Comparison of ENCODE assay signal across 11 cellular contexts in genomic region chr17:55241097-55241496, GRCh38. TPM values are rescaled to one million over a fixed set of nuclear protein-coding genes. Genes with fewer than 3 reads are reported as not detected.
"Had no signal": no experiment of that assay in that cellular context is flagged by ENCODE, and none has a peak within 500 bp of the region (broad histone marks: within the 10 kb centered on the region; RNA-seq: fewer than 3 reads in every experiment).

No MANE protein-coding gene starts in this region.

- H3K9me3 Mint-ChIP-seq: GM23338, H9 had no signal

- H3K4me2 ChIP-seq: GM23338 had no signal

- DNase-seq: GM23248, GOT3, H7, H9, HCEC 1CT, HFFc6 had no signal

- ATAC-seq: GM23338, HCT116 had no signal

- H3K36me3 ChIP-seq: HAP-1 had no signal

- FAIRE-seq: H1, H54 had no signal

- H3K4me3 Mint-ChIP-seq: GM23338, H9, HFFc6 had no signal

- H3K27ac ChIP-seq: GM23248 had no signal

- H3K9ac ChIP-seq: GM23248 had no signal

- H2AFZ ChIP-seq: GM23248, GM23338 had no signal

- H3K4me3 ChIP-seq: GM23248, GM23338, HAP-1 had no signal

- H3K27ac Mint-ChIP-seq: GM23338, H9, HFFc6 had no signal

RNA-seq across cellular contexts. Expression of gene HLF, which starts 23.7 kb away (rescaled TPM):
- total RNA-seq: GM23248, HFFc6 had no signal
- polyA plus RNA-seq: GM23338 had no signal
